Comparison of ENCODE assay signal across 39 cellular contexts in the genomic region with DNA sequence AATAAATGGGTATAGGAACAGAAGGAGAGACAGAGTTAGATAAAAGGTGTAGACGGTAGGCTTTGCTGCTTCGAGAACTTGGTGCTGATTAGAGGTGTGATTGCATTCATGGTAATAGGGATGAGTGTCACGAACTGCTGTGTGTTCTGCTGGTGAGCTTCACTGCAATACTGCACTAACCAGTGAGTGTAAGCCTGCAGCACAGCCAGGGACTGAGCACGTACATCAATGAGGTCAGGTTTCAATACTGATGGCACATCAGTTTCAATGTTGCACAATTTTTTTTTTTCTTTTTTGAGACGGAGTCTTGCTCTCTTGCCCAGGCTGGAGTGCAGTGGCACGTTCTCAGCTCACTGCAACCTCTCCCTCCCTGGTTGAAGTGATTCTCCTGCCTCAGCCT. TPM values are rescaled to one million over a fixed set of nuclear protein-coding genes. Genes with fewer than 3 reads are reported as not detected.
"Had no signal": no experiment of that assay in that cellular context is flagged by ENCODE, and none has a peak within 500 bp of the region (broad histone marks: within the 10 kb centered on the region; RNA-seq: fewer than 3 reads in every experiment).

No MANE protein-coding gene starts in this region.

- H3K9me3 ChIP-seq: ascending aorta, breast epithelium, colonic mucosa, esophagus squamous epithelium, gastroesophageal sphincter had no signal

- H3K4me1 ChIP-seq: ascending aorta, breast epithelium, colonic mucosa, gastroesophageal sphincter had no signal

- DNase-seq: activated CD4-positive, alpha-beta memory T cell treated with anti-CD3 and anti-CD28 coated beads for 36 hours; activated CD4-positive, alpha-beta T cell treated with anti-CD3 and anti-CD28 coated beads for 36 hours; activated CD4-positive, alpha-beta T cell treated with anti-CD3 and anti-CD28 coated beads, Interleukin-2, amount 10 ng/mL, durations not matched to agents 24 days and 14 days; activated CD4-positive, CD25-positive, alpha-beta regulatory T cell; activated CD4-positive, CD25-positive, alpha-beta regulatory T cell treated with anti-CD3 and anti-CD28 coated beads, Interleukin-2, amount 50 U/mL, for 72 hours; activated CD8-positive, alpha-beta memory T cell treated with anti-CD3 and anti-CD28 coated beads, Interleukin-2, amount 10 ng/mL, durations not matched to agents 7 days and 5 days; activated CD8-positive, alpha-beta memory T cell treated with anti-CD3 and anti-CD28 coated beads, Interleukin-2, amount 50 U/mL, for 4 hours; activated CD8-positive, alpha-beta T cell treated with anti-CD3 and anti-CD28 coated beads, Interleukin-2, amount 10 ng/mL, durations not matched to agents 7 days and 5 days; activated gamma-delta T cell; activated naive CD4-positive, alpha-beta T cell; activated naive CD4-positive, alpha-beta T cell treated with anti-CD3 and anti-CD28 coated beads, Interleukin-2, amount 10 ng/mL, durations not matched to agents 7 days and 5 days; activated naive CD8-positive, alpha-beta T cell treated with anti-CD3 and anti-CD28 coated beads, Interleukin-2, amount 10 ng/mL, durations not matched to agents 7 days and 5 days; activated T-cell treated with anti-CD3 and anti-CD28 coated beads, Interleukin-2, amount 50 U/mL, for 1 hour; activated T-cell treated with anti-CD3 and anti-CD28 coated beads, Interleukin-2, amount 50 U/mL, for 48 hours; central memory CD4-positive, alpha-beta T cell; cerebellar nuclear complex; colonic mucosa; dorsolateral prefrontal cortex; effector memory CD4-positive, alpha-beta T cell; endodermal cell; erythroblast; esophagus squamous epithelium; foreskin melanocyte; SW 1271; T-cell; T-helper 9 cell had no signal

- H3K36me3 Mint-ChIP-seq: activated CD4-positive, alpha-beta memory T cell treated with anti-CD3 and anti-CD28 coated beads for 36 hours; activated CD8-positive, alpha-beta memory T cell treated with anti-CD3 and anti-CD28 coated beads, Interleukin-2, amount 10 ng/mL, durations not matched to agents 7 days and 5 days; activated naive CD4-positive, alpha-beta T cell treated with anti-CD3 and anti-CD28 coated beads, Interleukin-2, amount 10 ng/mL, durations not matched to agents 7 days and 5 days; activated naive CD4-positive, alpha-beta T cell treated with anti-CD3 and anti-CD28 coated beads, Interleukin-2, amount 50 U/mL, for 72 hours; activated naive CD8-positive, alpha-beta T cell treated with anti-CD3 and anti-CD28 coated beads, Interleukin-2, amount 10 ng/mL, durations not matched to agents 7 days and 5 days; brain; T-cell had no signal

- H3K27ac ChIP-seq: ascending aorta, cardiac muscle cell, colonic mucosa, dorsolateral prefrontal cortex, gastroesophageal sphincter had no signal

- H3K4me3 Mint-ChIP-seq: activated CD4-positive, alpha-beta memory T cell treated with anti-CD3 and anti-CD28 coated beads for 36 hours; activated CD4-positive, alpha-beta T cell treated with anti-CD3 and anti-CD28 coated beads for 36 hours; activated CD4-positive, alpha-beta T cell treated with anti-CD3 and anti-CD28 coated beads, Interleukin-2, amount 10 ng/mL, durations not matched to agents 24 days and 14 days; activated CD8-positive, alpha-beta memory T cell treated with anti-CD3 and anti-CD28 coated beads, Interleukin-2, amount 10 ng/mL, durations not matched to agents 7 days and 5 days; activated CD8-positive, alpha-beta T cell treated with anti-CD3 and anti-CD28 coated beads, Interleukin-2, amount 10 ng/mL, durations not matched to agents 7 days and 5 days; activated naive CD4-positive, alpha-beta T cell treated with anti-CD3 and anti-CD28 coated beads, Interleukin-2, amount 10 ng/mL, durations not matched to agents 7 days and 5 days; activated naive CD8-positive, alpha-beta T cell treated with anti-CD3 and anti-CD28 coated beads, Interleukin-2, amount 10 ng/mL, durations not matched to agents 7 days and 5 days; activated T-helper 1 cell treated with anti-CD3 and anti-CD28 coated beads, Interleukin-12 subunit alpha, Interleukin-12 subunit beta, Interleukin-2, Interleukin-4 antibody, amounts not matched to agents 30 ng/mL and 10 ng/mL and 1 ng/mL, durations not matched to agents 14 hours and 24 hours and 36 hours; brain; endodermal cell; T-cell; T-helper 1 cell treated with Interleukin-12 subunit alpha and Interleukin-12 subunit beta and Interleukin-4 antibody, amounts not matched to agents 30 μg/mL and 1 μg/mL, for 36 hours had no signal

- H3K4me1 Mint-ChIP-seq: activated CD4-positive, alpha-beta T cell treated with anti-CD3 and anti-CD28 coated beads for 36 hours; activated CD4-positive, alpha-beta T cell treated with anti-CD3 and anti-CD28 coated beads, Interleukin-2, amount 10 ng/mL, durations not matched to agents 24 days and 14 days; activated naive CD4-positive, alpha-beta T cell treated with anti-CD3 and anti-CD28 coated beads, Interleukin-2, amount 10 ng/mL, durations not matched to agents 7 days and 5 days; activated naive CD8-positive, alpha-beta T cell treated with anti-CD3 and anti-CD28 coated beads, Interleukin-2, amount 10 ng/mL, durations not matched to agents 7 days and 5 days; brain; endodermal cell had no signal

- H3K9me3 Mint-ChIP-seq: activated CD4-positive, alpha-beta memory T cell treated with anti-CD3 and anti-CD28 coated beads for 36 hours; activated CD4-positive, alpha-beta T cell treated with anti-CD3 and anti-CD28 coated beads, Interleukin-2, amount 10 ng/mL, durations not matched to agents 24 days and 14 days; activated naive CD4-positive, alpha-beta T cell treated with anti-CD3 and anti-CD28 coated beads, Interleukin-2, amount 10 ng/mL, durations not matched to agents 7 days and 5 days; activated naive CD8-positive, alpha-beta T cell treated with anti-CD3 and anti-CD28 coated beads, Interleukin-2, amount 10 ng/mL, durations not matched to agents 7 days and 5 days; activated T-helper 1 cell treated with anti-CD3 and anti-CD28 coated beads, Interleukin-12 subunit alpha, Interleukin-12 subunit beta, Interleukin-2, Interleukin-4 antibody, amounts not matched to agents 30 ng/mL and 10 ng/mL and 1 ng/mL, durations not matched to agents 14 hours and 24 hours and 36 hours; brain; endodermal cell; T-helper 1 cell treated with Interleukin-12 subunit alpha and Interleukin-12 subunit beta and Interleukin-4 antibody, amounts not matched to agents 30 μg/mL and 1 μg/mL, for 36 hours had no signal

- H3K36me3 ChIP-seq: ascending aorta, breast epithelium, cardiac muscle cell, colonic mucosa, esophagus squamous epithelium, gastroesophageal sphincter had no signal

- ATAC-seq: activated CD4-positive, alpha-beta T cell treated with anti-CD3 and anti-CD28 coated beads for 36 hours; activated CD8-positive, alpha-beta memory T cell treated with anti-CD3 and anti-CD28 coated beads, Interleukin-2, amount 10 ng/mL, durations not matched to agents 7 days and 5 days; activated CD8-positive, alpha-beta T cell treated with anti-CD3 and anti-CD28 coated beads, Interleukin-2, amount 10 ng/mL, durations not matched to agents 7 days and 5 days; activated naive CD4-positive, alpha-beta T cell treated with anti-CD3 and anti-CD28 coated beads, Interleukin-2, amount 50 U/mL, for 72 hours; gastroesophageal sphincter; T-cell had no signal

- H3K27ac Mint-ChIP-seq: activated CD4-positive, alpha-beta memory T cell treated with anti-CD3 and anti-CD28 coated beads for 36 hours; activated CD4-positive, alpha-beta T cell treated with anti-CD3 and anti-CD28 coated beads for 36 hours; activated CD4-positive, alpha-beta T cell treated with anti-CD3 and anti-CD28 coated beads, Interleukin-2, amount 10 ng/mL, durations not matched to agents 24 days and 14 days; activated CD8-positive, alpha-beta memory T cell treated with anti-CD3 and anti-CD28 coated beads, Interleukin-2, amount 10 ng/mL, durations not matched to agents 7 days and 5 days; activated CD8-positive, alpha-beta T cell treated with anti-CD3 and anti-CD28 coated beads, Interleukin-2, amount 10 ng/mL, durations not matched to agents 7 days and 5 days; activated naive CD4-positive, alpha-beta T cell treated with anti-CD3 and anti-CD28 coated beads, Interleukin-2, amount 10 ng/mL, durations not matched to agents 7 days and 5 days; activated naive CD4-positive, alpha-beta T cell treated with anti-CD3 and anti-CD28 coated beads, Interleukin-2, amount 50 U/mL, for 72 hours; activated naive CD8-positive, alpha-beta T cell treated with anti-CD3 and anti-CD28 coated beads, Interleukin-2, amount 10 ng/mL, durations not matched to agents 7 days and 5 days; activated T-helper 1 cell treated with anti-CD3 and anti-CD28 coated beads, Interleukin-12 subunit alpha, Interleukin-12 subunit beta, Interleukin-2, Interleukin-4 antibody, amounts not matched to agents 30 ng/mL and 10 ng/mL and 1 ng/mL, durations not matched to agents 14 hours and 24 hours and 36 hours; brain; endodermal cell; T-cell; T-helper 1 cell treated with Interleukin-12 subunit alpha and Interleukin-12 subunit beta and Interleukin-4 antibody, amounts not matched to agents 30 μg/mL and 1 μg/mL, for 36 hours had no signal

- H3K27me3 ChIP-seq: ascending aorta, breast epithelium, cardiac muscle cell, colonic mucosa had no signal

- H3K4me3 ChIP-seq: ascending aorta, breast epithelium, cardiac muscle cell, colonic mucosa, dorsolateral prefrontal cortex, esophagus squamous epithelium, gastroesophageal sphincter had no signal

RNA-seq across cellular contexts. Expression of a gene that starts 24.9 kb away (rescaled TPM):
- total RNA-seq: activated CD4-positive, alpha-beta memory T cell treated with anti-CD3 and anti-CD28 coated beads for 36 hours; activated CD4-positive, alpha-beta T cell treated with anti-CD3 and anti-CD28 coated beads for 36 hours; activated CD4-positive, alpha-beta T cell treated with anti-CD3 and anti-CD28 coated beads, Interleukin-2, amount 10 ng/mL, durations not matched to agents 24 days and 14 days; activated CD8-positive, alpha-beta memory T cell treated with anti-CD3 and anti-CD28 coated beads for 36 hours; activated CD8-positive, alpha-beta memory T cell treated with anti-CD3 and anti-CD28 coated beads, Interleukin-2, amount 10 ng/mL, durations not matched to agents 7 days and 5 days; activated CD8-positive, alpha-beta T cell treated with anti-CD3 and anti-CD28 coated beads, Interleukin-2, amount 10 ng/mL, durations not matched to agents 7 days and 5 days; activated naive CD4-positive, alpha-beta T cell treated with anti-CD3 and anti-CD28 coated beads, Interleukin-2, amount 50 U/mL, for 72 hours; activated naive CD8-positive, alpha-beta T cell treated with anti-CD3 and anti-CD28 coated beads, Interleukin-2, amount 10 ng/mL, durations not matched to agents 7 days and 5 days; activated T-helper 1 cell treated with anti-CD3 and anti-CD28 coated beads, Interleukin-12 subunit alpha, Interleukin-12 subunit beta, Interleukin-2, Interleukin-4 antibody, amounts not matched to agents 30 ng/mL and 10 ng/mL and 1 ng/mL, durations not matched to agents 14 hours and 24 hours and 36 hours; ascending aorta; breast epithelium; cardiac muscle cell; colonic mucosa; dorsolateral prefrontal cortex; endodermal cell; esophagus squamous epithelium; fibroblast of lung; fibroblast of villous mesenchyme; gastroesophageal sphincter; glomerular endothelial cell; T-cell; T-helper 2 cell treated with Interferon-gamma antibody and Interleukin-4, amounts not matched to agents 100 ng/mL and 5 ng/mL, for 36 hours had no signal

RNA-seq across cellular contexts. Expression of a gene that starts 32.2 kb away (rescaled TPM):
- total RNA-seq: activated CD4-positive, alpha-beta T cell treated with anti-CD3 and anti-CD28 coated beads, Interleukin-2, amount 10 ng/mL, durations not matched to agents 24 days and 14 days had no signal

RNA-seq across cellular contexts. Expression of a gene that starts 47.5 kb away (rescaled TPM):
- total RNA-seq: activated CD4-positive, alpha-beta memory T cell treated with anti-CD3 and anti-CD28 coated beads for 36 hours; activated CD4-positive, alpha-beta T cell treated with anti-CD3 and anti-CD28 coated beads for 36 hours; activated CD4-positive, alpha-beta T cell treated with anti-CD3 and anti-CD28 coated beads, Interleukin-2, amount 10 ng/mL, durations not matched to agents 24 days and 14 days; activated CD8-positive, alpha-beta memory T cell treated with anti-CD3 and anti-CD28 coated beads for 36 hours; activated CD8-positive, alpha-beta memory T cell treated with anti-CD3 and anti-CD28 coated beads, Interleukin-2, amount 10 ng/mL, durations not matched to agents 7 days and 5 days; activated CD8-positive, alpha-beta T cell treated with anti-CD3 and anti-CD28 coated beads, Interleukin-2, amount 10 ng/mL, durations not matched to agents 7 days and 5 days; activated naive CD4-positive, alpha-beta T cell treated with anti-CD3 and anti-CD28 coated beads, Interleukin-2, amount 50 U/mL, for 72 hours; activated naive CD8-positive, alpha-beta T cell treated with anti-CD3 and anti-CD28 coated beads, Interleukin-2, amount 10 ng/mL, durations not matched to agents 7 days and 5 days; activated T-helper 1 cell treated with anti-CD3 and anti-CD28 coated beads, Interleukin-12 subunit alpha, Interleukin-12 subunit beta, Interleukin-2, Interleukin-4 antibody, amounts not matched to agents 30 ng/mL and 10 ng/mL and 1 ng/mL, durations not matched to agents 14 hours and 24 hours and 36 hours; ascending aorta; cardiac muscle cell; colonic mucosa; dorsolateral prefrontal cortex; endodermal cell; esophagus squamous epithelium; fibroblast of lung; fibroblast of villous mesenchyme; gastroesophageal sphincter; glomerular endothelial cell; T-cell; T-helper 2 cell treated with Interferon-gamma antibody and Interleukin-4, amounts not matched to agents 100 ng/mL and 5 ng/mL, for 36 hours had no signal
